Comparison of ENCODE assay signal across 8 cellular contexts in genomic region chr15:31200735-31201151, GRCh38.
A peak's percentile ranks its signal among the peaks of the same experiment; 100 is the strongest.
DNase-seq lines count a peak whose midpoint lies in the region; ATAC-seq and TF ChIP-seq lines count a peak whose summit lies in the region.

No MANE protein-coding gene starts in this region.

- no peak overlapping the region for H3K4ac ChIP-seq in trophoblast cell (ENCODE audit: low read depth, low read length)

- ATAC-seq in HG03025 (IDR thresholded peaks at IDR 0.05; ENCODE audit: low FRiP score, unreplicated experiment) = no peak
- ATAC-seq in HG02571 (IDR thresholded peaks at IDR 0.05; ENCODE audit: unreplicated experiment) = no peak

- no peak overlapping the region for H2BK12ac ChIP-seq in trophoblast cell (ENCODE audit: low read length)

- H3K79me1 ChIP-seq in trophoblast cell (ENCODE audit: low read length) = no peaks in the 10 kb centered on the region

- H3K36me3 ChIP-seq in trophoblast cell (ENCODE audit: control insufficient read depth in 1 of 2, insufficient read depth in 2 of 2, low read length in 2 of 2) = no peaks in the 10 kb centered on the region

- no peaks in the 10 kb centered on the region for H3K27me3 ChIP-seq in trophoblast cell (ENCODE audit: insufficient read depth, low read length)

- H3K79me2 ChIP-seq in trophoblast cell (ENCODE audit: control insufficient read depth, insufficient read depth, low read length, poor library complexity) = no peaks in the 10 kb centered on the region

- DNase-seq in COR-L47 (lab: John Stamatoyannopoulos, UW) (peak; percentile 34), NCI-H524 treated with DMSO at 0.1 percent for 48 hours (lab: John Stamatoyannopoulos, UW) (peak; percentile 76), activated T-helper 1 cell treated with Interleukin-2 at 50 U/mL for 16 hours (ENCODE audit: low read depth) (peak; percentile 60), fibroblast of the aortic adventitia (ENCODE audit: low read depth) (peak; percentile 69), trophoblast cell (peak; percentile 30 to 64), GM03348 (ENCODE audit: low spot score) (no peak)

- no peak overlapping the region for H2BK5ac ChIP-seq in trophoblast cell (ENCODE audit: low read depth, low read length, poor library complexity)

- no peak overlapping the region for H3K4me2 ChIP-seq in trophoblast cell (ENCODE audit: low read length)

- H3K27ac ChIP-seq in trophoblast cell (ENCODE audit: low read depth, low read length) = no peak overlapping the region

- no peaks in the 10 kb centered on the region for H3K9me3 ChIP-seq in trophoblast cell (ENCODE audit: insufficient read depth, low read depth, low read length)

- WGBS in trophoblast cell (ENCODE audit: extremely low coverage, insufficient coverage, insufficient read length) = no CpG with 5 or more reads among the region's 16 CpGs

- no peak overlapping the region for H3K14ac ChIP-seq in trophoblast cell (ENCODE audit: low read length)

- no peak overlapping the region for H3K4me3 ChIP-seq in fibroblast of the aortic adventitia (ENCODE audit: low read depth, low read length)
- H3K4me3 ChIP-seq in trophoblast cell (ENCODE audit: low read depth, low read length) = no peak overlapping the region

- no peak overlapping the region for H4K91ac ChIP-seq in trophoblast cell (ENCODE audit: low read depth, low read length)

- H4K8ac ChIP-seq in trophoblast cell (ENCODE audit: low read depth, low read length) = no peak overlapping the region

- no peak overlapping the region for H2AFZ ChIP-seq in trophoblast cell (ENCODE audit: insufficient read depth, low read length, poor library complexity)

- H2BK120ac ChIP-seq in trophoblast cell (ENCODE audit: insufficient read depth, low read length, poor library complexity) = no peak overlapping the region

- H3K18ac ChIP-seq in trophoblast cell (ENCODE audit: low read length) = no peak overlapping the region

- no peaks in the 10 kb centered on the region for H3K4me1 ChIP-seq in trophoblast cell (ENCODE audit: control insufficient read depth in 1 of 2, insufficient read depth in 2 of 2, low read length in 2 of 2)

- H2AK5ac ChIP-seq in trophoblast cell (ENCODE audit: low read length) = no peak overlapping the region

- TF ChIP-seq CTCF in fibroblast of the aortic adventitia (IDR thresholded peaks at IDR 0.05; ENCODE audit: insufficient read depth, low read length) = peak; percentile 60

- H4K12ac ChIP-seq in trophoblast cell (ENCODE audit: low read depth, low read length) = no peak overlapping the region

- no peak overlapping the region for H3K9ac ChIP-seq in trophoblast cell (ENCODE audit: low read length)

- H3K23ac ChIP-seq in trophoblast cell (ENCODE audit: low read length) = no peak overlapping the region
